Comparison of ENCODE assay signal across 9 cellular contexts in the genomic region with DNA sequence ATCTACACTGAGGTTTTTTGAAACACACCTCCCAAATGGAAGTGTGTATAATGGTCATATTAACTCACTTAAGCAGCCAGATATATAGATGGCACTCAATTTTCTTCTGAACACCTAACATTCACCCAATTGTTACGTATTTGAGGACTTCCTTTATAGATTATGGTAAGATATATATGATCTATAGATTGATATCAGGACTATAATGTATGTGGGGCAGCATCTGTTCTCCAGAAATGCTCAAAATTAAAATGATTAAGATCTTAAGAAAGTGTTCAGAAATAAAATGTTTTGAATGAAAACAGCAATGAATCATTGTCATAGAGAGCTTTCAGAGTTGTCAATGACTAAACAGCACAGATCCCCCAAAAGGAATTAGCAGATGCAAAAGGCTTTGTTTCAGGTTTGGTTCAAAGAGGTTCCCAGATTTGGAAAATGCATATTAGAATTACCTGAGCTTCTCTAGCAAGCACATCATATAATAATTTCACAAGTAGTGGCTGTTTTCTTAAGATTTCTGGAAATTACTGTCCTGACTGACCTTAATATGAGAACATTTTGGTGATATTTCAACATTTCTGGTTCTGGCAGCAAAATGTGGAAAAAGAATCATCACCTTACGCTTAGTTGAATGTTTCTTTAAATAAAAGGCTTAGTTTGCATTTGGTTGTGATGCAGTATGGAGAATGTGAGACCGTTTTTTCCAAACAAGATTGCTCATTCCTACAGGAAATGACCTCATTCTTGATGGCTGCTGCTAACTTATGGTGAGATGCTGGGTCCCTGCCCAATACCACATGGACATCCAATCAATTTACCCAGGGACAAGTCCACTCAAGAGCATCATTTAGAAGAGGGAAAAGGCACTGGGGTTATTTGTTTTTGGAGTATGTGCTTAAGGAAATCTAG. TPM values are rescaled to one million over a fixed set of nuclear protein-coding genes. Genes with fewer than 3 reads are reported as not detected.
DNase-seq lines count a peak whose midpoint lies in the region; ATAC-seq and TF ChIP-seq lines count a peak whose summit lies in the region.
"Had no signal": no experiment of that assay in that cellular context is flagged by ENCODE, and none has a peak within 500 bp of the region (broad histone marks: within the 10 kb centered on the region; RNA-seq: fewer than 3 reads in every experiment).

No MANE protein-coding gene starts in this region.

- H3K36me3 ChIP-seq in SJCRH30 (peaks cover 10% of the 10 kb centered on the region), skeletal muscle tissue (ENCODE audit: control insufficient read depth in 3 of 3, insufficient read depth in 3 of 3, low read length in 3 of 3) (peaks cover 6 to 13% (median 12%) of the 10 kb centered on the region in 3 donors)

- DNase-seq in GM04504 (ENCODE audit: low read depth) (peak; percentile 84), SJCRH30 (peak in 1 of 2 experiments; percentile 50), fibroblast of mammary gland (ENCODE audit: low read depth) (peak; percentile 98), mucosa of gallbladder (ENCODE audit: low spot score) (no peak), NCI-H146 (lab: John Stamatoyannopoulos, UW) (no peak), NCI-H1105 (lab: John Stamatoyannopoulos, UW) (no peak)
- DNase-seq: effector CD8-positive, alpha-beta T cell had no signal

- H3K4me1 ChIP-seq in SJCRH30, result peaks cover 40% of the 10 kb centered on the region
- peaks cover 14 to 17% (median 15%) of the 10 kb centered on the region in 3 donors for H3K4me1 ChIP-seq in skeletal muscle tissue (ENCODE audit: control insufficient read depth in 3 of 3, insufficient read depth in 3 of 3, low read length in 3 of 3)

- H3K9me3 ChIP-seq in SJCRH30 (replicated peaks) (no peaks in the 10 kb centered on the region), skeletal muscle tissue (ENCODE audit: control insufficient read depth in 3 of 3, low read length in 3 of 3) (no peaks in the 10 kb centered on the region)

- no peak overlapping the region for H3K4me3 ChIP-seq in SJCRH30
- no peak overlapping the region for H3K4me3 ChIP-seq in fibroblast of mammary gland (ENCODE audit: control insufficient read depth, low read depth, low read length)
- no peak overlapping the region for H3K4me3 ChIP-seq in skeletal muscle tissue (ENCODE audit: low read length in 3 of 3)

- no peak for ATAC-seq in HG02938 (IDR thresholded peaks at IDR 0.05; ENCODE audit: unreplicated experiment)

- no peak overlapping the region for H3K9ac ChIP-seq in skeletal muscle tissue (ENCODE audit: low read depth in 1 of 3, low read length in 3 of 3)

- TF ChIP-seq CTCF in fibroblast of mammary gland (conservative IDR thresholded peaks at IDR 0.05; ENCODE audit: control insufficient read depth, insufficient read depth, low read depth, low read length), result no peak

- no peaks in the 10 kb centered on the region for H3K27me3 ChIP-seq in SJCRH30
- no peaks in the 10 kb centered on the region for H3K27me3 ChIP-seq in skeletal muscle tissue (ENCODE audit: control insufficient read depth in 3 of 3, insufficient read depth in 3 of 3, low read length in 3 of 3)

- H3K27ac ChIP-seq in SJCRH30 (peak overlapping the region; percentile 13; the same call in 1 of the 2 replicates), skeletal muscle tissue (ENCODE audit: low read depth, low read length) (peak overlapping the region; percentile 76)

RNA-seq across cellular contexts. Expression of gene TRAF3IP2, which starts 31.5 kb away (rescaled TPM):
- 41.2 and 43.6 TPM in 2 replicates for total RNA-seq in SJCRH30 (2014; rRNA removed; shearing (Covaris generic))
- total RNA-seq in skeletal muscle tissue, result 5.7 TPM
- 29.7 TPM for total RNA-seq in mucosa of gallbladder

Comparison
In these comparisons a context has a peak if more than half of its experiments do, and no peak if none do; other contexts are left out.
1. DNase-seq: peak in GM04504 (single experiment) and fibroblast of mammary gland (single experiment); none in mucosa of gallbladder (single experiment), NCI-H146 (single experiment) and NCI-H1105 (single experiment).